15 cellular contexts compared by ENCODE assay signal in the genomic region with DNA sequence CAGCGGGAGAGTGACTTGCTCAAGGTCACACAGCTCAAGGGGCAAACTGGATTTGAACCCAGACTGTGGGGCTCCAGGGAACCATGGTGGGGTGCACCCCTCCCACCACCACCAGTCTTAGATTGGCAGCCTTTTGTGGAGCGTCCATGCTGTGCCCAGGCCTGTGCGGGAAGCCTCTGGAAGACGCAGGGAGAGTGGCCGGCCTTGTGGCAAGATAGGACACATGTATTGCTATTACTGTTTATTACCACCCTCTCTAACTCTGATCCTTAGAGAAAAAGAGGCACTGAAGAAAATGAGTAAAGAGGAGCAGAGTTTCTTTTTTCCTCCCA.
"Had no signal": no experiment of that assay in that cellular context is flagged by ENCODE, and none has a peak within 500 bp of the region (broad histone marks: within the 10 kb centered on the region; RNA-seq: fewer than 3 reads in every experiment).

No MANE protein-coding gene starts in this region.

- H3K4me3 ChIP-seq: pancreas, thyroid gland had no signal

- H3K27me3 ChIP-seq: foreskin keratinocyte, neutrophil, pancreas, thyroid gland had no signal

- DNase-seq: activated CD4-positive, alpha-beta T cell treated with anti-CD3 and anti-CD28 coated beads for 36 hours; activated CD4-positive, alpha-beta T cell treated with anti-CD3 and anti-CD28 coated beads, Interleukin-2, amount 50 U/mL, for 48 hours; activated gamma-delta T cell treated with Interleukin-2 at 50 U/mL for 16 hours; effector memory CD8-positive, alpha-beta T cell; naive thymus-derived CD4-positive, alpha-beta T cell; pancreas; stimulated activated CD4-positive, alpha-beta T cell treated with anti-CD3 and anti-CD28 coated beads, Interleukin-1b, Interleukin-23, amount 100 ng/mL, for 48 hours; stimulated activated CD8-positive, alpha-beta memory T cell treated with anti-CD3 and anti-CD28 coated beads, Interleukin-4, amount 100 ng/mL, for 48 hours; thyroid gland had no signal

- H3K9me3 Mint-ChIP-seq: effector memory CD8-positive, alpha-beta T cell; memory B cell had no signal

- H3K36me3 ChIP-seq: neutrophil, pancreas, thyroid gland had no signal

- H3K36me3 Mint-ChIP-seq: activated naive CD8-positive, alpha-beta T cell; memory B cell; naive thymus-derived CD4-positive, alpha-beta T cell; WTC11 had no signal

- H3K27ac ChIP-seq: foreskin keratinocyte, neutrophil, pancreas had no signal

- H3K9me3 ChIP-seq: neutrophil, pancreas, thyroid gland had no signal

- H3K4me1 ChIP-seq: foreskin keratinocyte, pancreas, thyroid gland had no signal

- H3K27ac Mint-ChIP-seq: activated CD4-positive, alpha-beta T cell treated with anti-CD3 and anti-CD28 coated beads for 36 hours; activated naive CD8-positive, alpha-beta T cell; effector memory CD8-positive, alpha-beta T cell; memory B cell; naive thymus-derived CD4-positive, alpha-beta T cell; T-helper 2 cell treated with Interferon-gamma antibody and Interleukin-4, amounts not matched to agents 5 μg/mL and 100 μg/mL, for 36 hours; WTC11 had no signal
